ENCODE assay signal across 9 cellular contexts in genomic region chr5:143791848-143792701, GRCh38. TPM values are rescaled to one million over a fixed set of nuclear protein-coding genes. Genes with fewer than 3 reads are reported as not detected.
DNase-seq lines count a peak whose midpoint lies in the region; ATAC-seq and TF ChIP-seq lines count a peak whose summit lies in the region.
"Had no signal": no experiment of that assay in that cellular context is flagged by ENCODE, and none has a peak within 500 bp of the region (broad histone marks: within the 10 kb centered on the region; RNA-seq: fewer than 3 reads in every experiment).

No MANE protein-coding gene starts in this region.

- no peak overlapping the region for H3K4me2 ChIP-seq in hepatocyte

- CTCF ChIA-PET in activated CD8-positive, alpha-beta T cell treated with anti-CD3 and anti-CD28 coated beads, Interleukin-2, amount 10 ng/mL, durations not matched to agents 7 days and 5 days (lab: Charles Lee): no interaction called here

- no peaks in the 10 kb centered on the region for H3K4me1 ChIP-seq in hepatocyte (ENCODE audit: insufficient read depth)

- no peak overlapping the region for H3K4me3 ChIP-seq in hepatocyte

- H3K27ac Mint-ChIP-seq in activated T-cell treated with anti-CD3 and anti-CD28 coated beads, Interleukin-2, amount 50 U/mL, for 72 hours: peak overlapping the region; percentile 57
- no peak overlapping the region for H3K27ac Mint-ChIP-seq in activated CD8-positive, alpha-beta T cell treated with anti-CD3 and anti-CD28 coated beads, Interleukin-2, amount 10 ng/mL, durations not matched to agents 7 days and 5 days
- peak overlapping the region; percentile 85 for H3K27ac Mint-ChIP-seq in stimulated activated memory B cell treated with anti-CD40 and anti-IgM and Interleukin-4, amounts not matched to agents 10 μg/mL and 1 μg/mL and 100 μg/mL, for 72 hours

- no peaks in the 10 kb centered on the region for H4K20me1 ChIP-seq in hepatocyte (ENCODE audit: insufficient read depth, poor library complexity, severe bottlenecking)

- no peaks in the 10 kb centered on the region for H3K9me3 Mint-ChIP-seq in activated T-cell treated with anti-CD3 and anti-CD28 coated beads, Interleukin-2, amount 50 U/mL, for 72 hours
- H3K9me3 Mint-ChIP-seq in activated CD8-positive, alpha-beta T cell treated with anti-CD3 and anti-CD28 coated beads, Interleukin-2, amount 10 ng/mL, durations not matched to agents 7 days and 5 days (ENCODE audit: insufficient read depth): no peaks in the 10 kb centered on the region
- H3K9me3 Mint-ChIP-seq in stimulated activated memory B cell treated with anti-CD40 and anti-IgM and Interleukin-4, amounts not matched to agents 10 μg/mL and 1 μg/mL and 100 μg/mL, for 72 hours: peaks cover 2% of the 10 kb centered on the region

- H3K4me3 Mint-ChIP-seq in activated T-cell treated with anti-CD3 and anti-CD28 coated beads, Interleukin-2, amount 50 U/mL, for 72 hours: peak overlapping the region; percentile 39 to 63
- H3K4me3 Mint-ChIP-seq in activated CD8-positive, alpha-beta T cell treated with anti-CD3 and anti-CD28 coated beads, Interleukin-2, amount 10 ng/mL, durations not matched to agents 7 days and 5 days: peak overlapping the region; percentile 9
- H3K4me3 Mint-ChIP-seq in stimulated activated memory B cell treated with anti-CD40 and anti-IgM and Interleukin-4, amounts not matched to agents 10 μg/mL and 1 μg/mL and 100 μg/mL, for 72 hours: peak overlapping the region; percentile 74

- no peaks in the 10 kb centered on the region for H3K9me2 ChIP-seq in hepatocyte (replicated peaks; ENCODE audit: insufficient read depth)

- H3K36me3 Mint-ChIP-seq in activated T-cell treated with anti-CD3 and anti-CD28 coated beads, Interleukin-2, amount 50 U/mL, for 72 hours (ENCODE audit: insufficient read depth in 2 of 2): no peaks in the 10 kb centered on the region
- H3K36me3 Mint-ChIP-seq in activated CD8-positive, alpha-beta T cell treated with anti-CD3 and anti-CD28 coated beads, Interleukin-2, amount 10 ng/mL, durations not matched to agents 7 days and 5 days (ENCODE audit: low read depth): no peaks in the 10 kb centered on the region
- no peaks in the 10 kb centered on the region for H3K36me3 Mint-ChIP-seq in stimulated activated memory B cell treated with anti-CD40 and anti-IgM and Interleukin-4, amounts not matched to agents 10 μg/mL and 1 μg/mL and 100 μg/mL, for 72 hours

- H3K9me3 ChIP-seq in hepatocyte (ENCODE audit: low read depth): no peaks in the 10 kb centered on the region

- H3K27ac ChIP-seq in hepatocyte: no peak overlapping the region

- no peak overlapping the region for H2AFZ ChIP-seq in hepatocyte

- no peaks in the 10 kb centered on the region for H3K27me3 Mint-ChIP-seq in activated T-cell treated with anti-CD3 and anti-CD28 coated beads, Interleukin-2, amount 50 U/mL, for 72 hours (ENCODE audit: low read depth)
- peaks cover 1% of the 10 kb centered on the region for H3K27me3 Mint-ChIP-seq in activated CD8-positive, alpha-beta T cell treated with anti-CD3 and anti-CD28 coated beads, Interleukin-2, amount 10 ng/mL, durations not matched to agents 7 days and 5 days (ENCODE audit: low read depth)
- no peaks in the 10 kb centered on the region for H3K27me3 Mint-ChIP-seq in stimulated activated memory B cell treated with anti-CD40 and anti-IgM and Interleukin-4, amounts not matched to agents 10 μg/mL and 1 μg/mL and 100 μg/mL, for 72 hours

- peaks cover 11% of the 10 kb centered on the region for H3K4me1 Mint-ChIP-seq in activated T-cell treated with anti-CD3 and anti-CD28 coated beads, Interleukin-2, amount 50 U/mL, for 72 hours (ENCODE audit: low read depth)
- peaks cover 8% of the 10 kb centered on the region for H3K4me1 Mint-ChIP-seq in activated CD8-positive, alpha-beta T cell treated with anti-CD3 and anti-CD28 coated beads, Interleukin-2, amount 10 ng/mL, durations not matched to agents 7 days and 5 days (ENCODE audit: low read depth)
- peaks cover 11% of the 10 kb centered on the region for H3K4me1 Mint-ChIP-seq in stimulated activated memory B cell treated with anti-CD40 and anti-IgM and Interleukin-4, amounts not matched to agents 10 μg/mL and 1 μg/mL and 100 μg/mL, for 72 hours

- no peaks in the 10 kb centered on the region for H3K36me3 ChIP-seq in hepatocyte (replicated peaks; ENCODE audit: insufficient read depth, low read depth)

- POLR2A ChIA-PET in activated CD8-positive, alpha-beta T cell treated with anti-CD3 and anti-CD28 coated beads, Interleukin-2, amount 10 ng/mL, durations not matched to agents 7 days and 5 days (lab: Charles Lee): no interaction called here

- TF ChIP-seq CTCF in hepatocyte (IDR thresholded peaks at IDR 0.05; ENCODE audit: poor library complexity): no peak

- H3K27me3 ChIP-seq in hepatocyte: no peaks in the 10 kb centered on the region

- ATAC-seq in activated T-cell treated with anti-CD3 and anti-CD28 coated beads, Interleukin-2, amount 50 U/mL, for 72 hours (replicated peaks in 1 of 2): no peak
- peak; percentile 73 for ATAC-seq in HG03139 (IDR thresholded peaks at IDR 0.05; ENCODE audit: unreplicated experiment)
- ATAC-seq in activated CD8-positive, alpha-beta T cell treated with anti-CD3 and anti-CD28 coated beads, Interleukin-2, amount 10 ng/mL, durations not matched to agents 7 days and 5 days: no peak
- ATAC-seq in stimulated activated memory B cell treated with anti-CD40 and anti-IgM and Interleukin-4, amounts not matched to agents 10 μg/mL and 1 μg/mL and 100 μg/mL, for 72 hours: peak; percentile 65

- H3K79me2 ChIP-seq in hepatocyte: no peaks in the 10 kb centered on the region

- DNase-seq in activated T-cell treated with anti-CD3 and anti-CD28 coated beads, Interleukin-2, amount 50 U/mL, for 72 hours: no peak
- DNase-seq in activated T-cell treated with anti-CD3 and anti-CD28 coated beads for 4 hours: no peak
- DNase-seq in activated CD8-positive, alpha-beta T cell treated with anti-CD3 and anti-CD28 coated beads, Interleukin-2, amount 10 ng/mL, durations not matched to agents 7 days and 5 days: no peak
- no peak for DNase-seq in amniotic stem cell (lab: John Stamatoyannopoulos, UW)
- no peak for DNase-seq in activated gamma-delta T cell (lab: John Stamatoyannopoulos, UW)
- DNase-seq in hepatocyte (ENCODE audit: low spot score): no peak

- WGBS in hepatocyte (ENCODE audit: low lambda C conversion rate, missing lambda C conversion rate): 77% methylated on average over 10 of the region's 10 CpGs

RNA-seq across cellular contexts. Expression of gene HMHB1, which starts 19.9 kb away (rescaled TPM):
- total RNA-seq in activated T-cell treated with anti-CD3 and anti-CD28 coated beads, Interleukin-2, amount 50 U/mL, for 72 hours: not detected
- total RNA-seq in activated CD8-positive, alpha-beta T cell treated with anti-CD3 and anti-CD28 coated beads, Interleukin-2, amount 10 ng/mL, durations not matched to agents 7 days and 5 days: not detected
- total RNA-seq in hepatocyte: not detected in 2 replicates
- not detected in 2 replicates for polyA plus RNA-seq in hepatocyte
- total RNA-seq: HT1080 had no signal

Comparison
In these comparisons a context has a peak if more than half of its experiments do, and no peak if none do; other contexts are left out.
1. ATAC-seq: peak in HG03139 (single experiment) and stimulated activated memory B cell treated with anti-CD40 and anti-IgM and Interleukin-4, amounts not matched to agents 10 μg/mL and 1 μg/mL and 100 μg/mL, for 72 hours (single experiment); none in activated T-cell treated with anti-CD3 and anti-CD28 coated beads, Interleukin-2, amount 50 U/mL, for 72 hours (0 of 2) and activated CD8-positive, alpha-beta T cell treated with anti-CD3 and anti-CD28 coated beads, Interleukin-2, amount 10 ng/mL, durations not matched to agents 7 days and 5 days (single experiment).
2. H3K4me3 Mint-ChIP-seq: peak in every context shown above with its lines; median percentile 74 in stimulated activated memory B cell treated with anti-CD40 and anti-IgM and Interleukin-4, amounts not matched to agents 10 μg/mL and 1 μg/mL and 100 μg/mL, for 72 hours; 51 in activated T-cell treated with anti-CD3 and anti-CD28 coated beads, Interleukin-2, amount 50 U/mL, for 72 hours; 9 in activated CD8-positive, alpha-beta T cell treated with anti-CD3 and anti-CD28 coated beads, Interleukin-2, amount 10 ng/mL, durations not matched to agents 7 days and 5 days.